In the genomic region with DNA sequence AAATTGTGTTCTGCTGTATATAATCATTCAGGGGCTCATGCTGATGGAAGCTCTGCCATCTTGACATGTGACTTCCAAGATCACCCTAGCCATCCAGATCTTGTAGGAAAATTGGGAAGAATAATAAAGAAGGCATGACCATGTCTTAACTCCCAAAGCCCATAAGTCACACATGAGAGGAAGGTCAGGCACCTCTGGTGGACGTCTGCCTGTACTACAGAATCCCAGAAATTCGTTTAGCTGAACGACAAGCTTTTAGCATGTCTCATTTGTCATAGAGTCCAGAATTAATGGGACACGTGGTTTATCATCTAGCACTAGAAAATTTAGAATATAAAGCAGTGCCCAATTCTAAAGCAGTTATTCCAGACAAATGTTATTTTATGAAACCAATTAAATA, we compare ENCODE assay signal across 8 cellular contexts.
DNase-seq lines count a peak whose midpoint lies in the region; ATAC-seq, FAIRE-seq and TF ChIP-seq lines count a peak whose summit lies in the region.

No MANE protein-coding gene starts in this region.

- peak; percentile 72 for ATAC-seq in HG02981 (IDR thresholded peaks at IDR 0.05; ENCODE audit: unreplicated experiment)
- ATAC-seq in gastroesophageal sphincter, result no peak

- TF ChIP-seq EP300 in gastroesophageal sphincter (IDR thresholded peaks at IDR 0.05), result no peak

- in situ Hi-C loops in SK-MEL-5 (cut with HindIII; ENCODE audit: low pct_unique_long_range_greater_than_20kb, low sequenced_read_pairs), result no loop called here

- TF ChIP-seq POLR2A in gastroesophageal sphincter (IDR thresholded peaks at IDR 0.05), result no peak

- FAIRE-seq in GM18507 (lab: Jason Lieb, UNC), result peak; percentile 46
- FAIRE-seq in GM19239 (lab: Jason Lieb, UNC), result no peak

- H3K27ac ChIP-seq in gastroesophageal sphincter, result no peak overlapping the region

- peaks cover 11% of the 10 kb centered on the region for H3K27me3 ChIP-seq in gastroesophageal sphincter

- H3K4me1 ChIP-seq in gastroesophageal sphincter, result no peaks in the 10 kb centered on the region

- DNase-seq in GM18507 (ENCODE audit: extremely low spot score, insufficient read length, low read depth) (no peak), SK-MEL-5 (ENCODE audit: low read depth, low spot score) (peak; percentile 59), lung microvascular endothelial cell (ENCODE audit: low read depth in 2 of 2) (peak; percentile 10 to 26), ecto neural progenitor cell (ENCODE audit: low spot score) (no peak), NCI-H187 (lab: John Stamatoyannopoulos, UW) (no peak), GM19239 (ENCODE audit: insufficient read length, low spot score) (no peak)

- no peaks in the 10 kb centered on the region for H3K9me3 ChIP-seq in gastroesophageal sphincter

- H3K36me3 ChIP-seq in gastroesophageal sphincter, result no peaks in the 10 kb centered on the region

- H3K4me3 ChIP-seq in gastroesophageal sphincter, result no peak overlapping the region

- TF ChIP-seq CTCF in gastroesophageal sphincter (IDR thresholded peaks at IDR 0.05), result peak in 1 of 4 experiments; percentile 7

- 25 to 34% methylated on average over 3 to 4 of the region's 4 CpGs for WGBS in gastroesophageal sphincter (ENCODE audit: low coverage in 1 of 2), 2 donors

Comparison
In these comparisons a context has a peak if more than half of its experiments do, and no peak if none do; other contexts are left out.
1. DNase-seq: peak in SK-MEL-5 (single experiment) and lung microvascular endothelial cell (2 of 2); none in GM18507 (single experiment), ecto neural progenitor cell (single experiment), NCI-H187 (0 of 2) and GM19239 (single experiment).